ENCODE assay signal across 9 cellular contexts in genomic region chr1:145992502-145992936, GRCh38.
DNase-seq lines count a peak whose midpoint lies in the region; ATAC-seq and TF ChIP-seq lines count a peak whose summit lies in the region.
"Had no signal": no experiment of that assay in that cellular context is flagged by ENCODE, and none has a peak within 500 bp of the region (broad histone marks: within the 10 kb centered on the region; RNA-seq: fewer than 3 reads in every experiment).

No MANE protein-coding gene starts in this region.

- H3K4me2 ChIP-seq in BLaER1 treated with 17β-estradiol and CSF1 and Interleukin-3, amounts not matched to agents 10 nM and 100 nM: peak overlapping the region; percentile 84 to 98 (median 94); a peak in 21 of 22 replicates

- peak overlapping the region in 2 of 11 experiments; percentile 24 to 43; a peak in 5 of 22 replicates for H3K27ac ChIP-seq in BLaER1 treated with 17β-estradiol and CSF1 and Interleukin-3, amounts not matched to agents 10 nM and 100 nM

- H3K36me3 ChIP-seq in BLaER1 treated with 17β-estradiol and CSF1 and Interleukin-3, amounts not matched to agents 10 nM and 100 nM: peaks cover 29 to 41% (median 35%) of the 10 kb centered on the region in 11 experiments
- peaks cover 30% of the 10 kb centered on the region for H3K36me3 ChIP-seq in neuron (ENCODE audit: insufficient read depth, low read length)

- peak; percentile 26 for DNase-seq in RPMI8226
- DNase-seq in epithelial cell of esophagus (ENCODE audit: low read depth): no peak
- no peak for DNase-seq in NCI-H1105 (lab: John Stamatoyannopoulos, UW)
- DNase-seq: dermis blood vessel endothelial cell had no signal

- H3K9me3 ChIP-seq in BLaER1 treated with 17β-estradiol and CSF1 and Interleukin-3, amounts not matched to agents 10 nM and 100 nM (replicated peaks in 1 of 11): no peaks in the 10 kb centered on the region
- no peaks in the 10 kb centered on the region for H3K9me3 ChIP-seq in neuron (ENCODE audit: low read length)

- no peak for TF ChIP-seq CTCF in epithelial cell of esophagus (IDR thresholded peaks at IDR 0.05; ENCODE audit: insufficient read depth, low read depth, low read length, missing control alignments)

- peaks cover 32 to 67% (median 42%) of the 10 kb centered on the region in 10 experiments for H3K4me1 ChIP-seq in BLaER1 treated with 17β-estradiol and CSF1 and Interleukin-3, amounts not matched to agents 10 nM and 100 nM
- H3K4me1 ChIP-seq in neuron (ENCODE audit: insufficient read depth, low read length): peaks cover 35% of the 10 kb centered on the region

- ATAC-seq in HG02798 (IDR thresholded peaks at IDR 0.05; ENCODE audit: poor library complexity, unreplicated experiment) (no peak), GM21619 (IDR thresholded peaks at IDR 0.05; ENCODE audit: unreplicated experiment) (no peak), GM18868 (IDR thresholded peaks at IDR 0.05; ENCODE audit: unreplicated experiment) (no peak)

- H3K27me3 ChIP-seq in BLaER1 treated with 17β-estradiol and CSF1 and Interleukin-3, amounts not matched to agents 10 nM and 100 nM: no peaks in the 10 kb centered on the region
- no peaks in the 10 kb centered on the region for H3K27me3 ChIP-seq in neuron (ENCODE audit: insufficient read depth, low read length)

- H2AFZ ChIP-seq in neuron (ENCODE audit: low read depth, low read length): no peak overlapping the region

- peak overlapping the region in 9 of 10 experiments; percentile 2 to 99 (median 88); a peak in 12 of 20 replicates for H3K4me3 ChIP-seq in BLaER1 treated with 17β-estradiol and CSF1 and Interleukin-3, amounts not matched to agents 10 nM and 100 nM
- H3K4me3 ChIP-seq in epithelial cell of esophagus (ENCODE audit: low read length) (peak overlapping the region; percentile 99), neuron (ENCODE audit: low read length) (peak overlapping the region; percentile 99)

- H3K9ac ChIP-seq in BLaER1 treated with 17β-estradiol and CSF1 and Interleukin-3, amounts not matched to agents 10 nM and 100 nM: peak overlapping the region in 9 of 11 experiments; percentile 1 to 95 (median 89); a peak in 9 of 22 replicates

- H4K20me1 ChIP-seq in BLaER1 treated with 17β-estradiol and CSF1 and Interleukin-3, amounts not matched to agents 10 nM and 100 nM: peaks cover 28 to 57% (median 37%) of the 10 kb centered on the region in 11 experiments
